In genomic region chr1:110476028-110476765, GRCh38 we compare ENCODE assay signal across 2 cellular contexts.
TF ChIP-seq lines count a peak whose summit lies in the region.

No MANE protein-coding gene starts in this region.

TF ChIP-seq in A549, 52 proteins besides CTCF, POLR2A, EP300 and RAD21:
- TF ChIP-seq, protein P1, sequence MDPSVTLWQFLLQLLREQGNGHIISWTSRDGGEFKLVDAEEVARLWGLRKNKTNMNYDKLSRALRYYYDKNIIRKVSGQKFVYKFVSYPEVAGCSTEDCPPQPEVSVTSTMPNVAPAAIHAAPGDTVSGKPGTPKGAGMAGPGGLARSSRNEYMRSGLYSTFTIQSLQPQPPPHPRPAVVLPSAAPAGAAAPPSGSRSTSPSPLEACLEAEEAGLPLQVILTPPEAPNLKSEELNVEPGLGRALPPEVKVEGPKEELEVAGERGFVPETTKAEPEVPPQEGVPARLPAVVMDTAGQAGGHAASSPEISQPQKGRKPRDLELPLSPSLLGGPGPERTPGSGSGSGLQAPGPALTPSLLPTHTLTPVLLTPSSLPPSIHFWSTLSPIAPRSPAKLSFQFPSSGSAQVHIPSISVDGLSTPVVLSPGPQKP (IDR thresholded peaks at IDR 0.05; ENCODE audit: low read depth, low read length), result no peak
- TF ChIP-seq, protein P2, sequence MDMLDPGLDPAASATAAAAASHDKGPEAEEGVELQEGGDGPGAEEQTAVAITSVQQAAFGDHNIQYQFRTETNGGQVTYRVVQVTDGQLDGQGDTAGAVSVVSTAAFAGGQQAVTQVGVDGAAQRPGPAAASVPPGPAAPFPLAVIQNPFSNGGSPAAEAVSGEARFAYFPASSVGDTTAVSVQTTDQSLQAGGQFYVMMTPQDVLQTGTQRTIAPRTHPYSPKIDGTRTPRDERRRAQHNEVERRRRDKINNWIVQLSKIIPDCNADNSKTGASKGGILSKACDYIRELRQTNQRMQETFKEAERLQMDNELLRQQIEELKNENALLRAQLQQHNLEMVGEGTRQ (IDR thresholded peaks at IDR 0.05), result no peak
- TF ChIP-seq SMC3 (IDR thresholded peaks at IDR 0.05) (no peak), MAZ (IDR thresholded peaks at IDR 0.05; ENCODE audit: borderline replicate concordance, low read depth, low read length) (no peak), JUN (IDR thresholded peaks at IDR 0.05) (no peak), RFX5 (IDR thresholded peaks at IDR 0.05) (no peak), HMGXB4 (CRISPR knock-in tag; IDR thresholded peaks at IDR 0.05; ENCODE audit: borderline replicate concordance) (no peak), PHF8 (IDR thresholded peaks at IDR 0.05; ENCODE audit: borderline replicate concordance, low read depth) (no peak)
TF ChIP-seq in A549: peak in this region for 0.

TF ChIP-seq in IMR-90, 13 proteins besides CTCF, POLR2A, EP300 and RAD21:
- TF ChIP-seq MXI1 (IDR thresholded peaks at IDR 0.05; ENCODE audit: borderline replicate concordance, low read depth, low read length) (no peak), FOS (IDR thresholded peaks at IDR 0.05; ENCODE audit: low read depth, low read length) (no peak), MAZ (IDR thresholded peaks at IDR 0.05; ENCODE audit: borderline replicate concordance, low read depth, low read length) (no peak), BHLHE40 (IDR thresholded peaks at IDR 0.05; ENCODE audit: low read depth, low read length) (no peak), SMC3 (IDR thresholded peaks at IDR 0.05; ENCODE audit: low read depth, low read length) (no peak), NFE2L2 (IDR thresholded peaks at IDR 0.05; ENCODE audit: low read depth, low read length) (no peak), RCOR1 (IDR thresholded peaks at IDR 0.05; ENCODE audit: insufficient replicate concordance, low read length) (no peak), MAFK (IDR thresholded peaks at IDR 0.05; ENCODE audit: low read depth, low read length) (no peak), CEBPB (IDR thresholded peaks at IDR 0.05; ENCODE audit: low read depth, low read length) (no peak), RFX5 (IDR thresholded peaks at IDR 0.05; ENCODE audit: low read depth, low read length) (no peak), CHD1 (IDR thresholded peaks at IDR 0.05; ENCODE audit: low read depth, low read length) (no peak)
- TF ChIP-seq, protein P1 (IDR thresholded peaks at IDR 0.05; ENCODE audit: borderline replicate concordance, low read depth, low read length), result no peak
- TF ChIP-seq, protein P2 (IDR thresholded peaks at IDR 0.05; ENCODE audit: low read depth, low read length), result no peak
